Comparison of ENCODE assay signal across 22 cellular contexts in the genomic region with DNA sequence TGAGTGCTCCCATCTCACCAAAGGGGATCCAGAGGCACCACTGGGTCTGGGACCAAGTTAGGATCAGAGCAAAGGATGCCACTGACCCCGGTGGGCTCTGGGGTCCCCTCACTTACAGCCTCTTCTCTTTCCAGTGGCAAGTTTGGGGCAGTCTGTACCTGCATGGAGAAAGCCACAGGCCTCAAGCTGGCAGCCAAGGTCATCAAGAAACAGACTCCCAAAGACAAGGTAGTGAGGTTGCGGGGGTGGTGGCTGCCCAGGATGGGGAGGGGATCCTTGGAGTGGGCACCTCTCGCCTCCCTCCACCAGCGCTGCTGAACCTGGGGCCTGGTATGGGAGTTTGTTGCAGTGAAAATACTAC. TPM values are rescaled to one million over a fixed set of nuclear protein-coding genes. Genes with fewer than 3 reads are reported as not detected.
"Had no signal": no experiment of that assay in that cellular context is flagged by ENCODE, and none has a peak within 500 bp of the region (broad histone marks: within the 10 kb centered on the region; RNA-seq: fewer than 3 reads in every experiment).

No MANE protein-coding gene starts in this region.

- H3K36me3 Mint-ChIP-seq: activated naive CD4-positive, alpha-beta T cell treated with anti-CD3 and anti-CD28 coated beads, Interleukin-2, amount 10 ng/mL, durations not matched to agents 7 days and 5 days; natural killer cell treated with Interleukin-12 subunit alpha and Interleukin-12 subunit beta and Interleukin-15 and Interleukin-18, amount 100 ng/mL, for 72 hours had no signal

- H3K9me3 ChIP-seq: esophagus muscularis mucosa, right atrium auricular region, tibial nerve, uterus had no signal

- H3K4me1 ChIP-seq: uterus had no signal

- H3K27ac Mint-ChIP-seq: activated CD4-positive, alpha-beta T cell treated with anti-CD3 and anti-CD28 coated beads, Interleukin-2, amount 10 ng/mL, durations not matched to agents 24 days and 14 days; activated naive CD4-positive, alpha-beta T cell treated with anti-CD3 and anti-CD28 coated beads, Interleukin-2, amount 10 ng/mL, durations not matched to agents 7 days and 5 days; activated naive CD8-positive, alpha-beta T cell treated with anti-CD3 and anti-CD28 coated beads, Interleukin-2, amount 50 U/mL, for 24 hours; natural killer cell treated with Interleukin-12 subunit alpha and Interleukin-12 subunit beta and Interleukin-15 and Interleukin-18, amount 100 ng/mL, for 72 hours had no signal

- H3K36me3 ChIP-seq: esophagus muscularis mucosa, right atrium auricular region, tibial nerve, uterus had no signal

- H3K27me3 ChIP-seq: esophagus muscularis mucosa, right atrium auricular region, tibial nerve, uterus had no signal

- FAIRE-seq: islet of Langerhans had no signal

- H3K4me3 ChIP-seq: esophagus muscularis mucosa, right atrium auricular region, skin epidermis, tibial nerve, uterus had no signal

- H3K9me3 Mint-ChIP-seq: activated CD4-positive, alpha-beta T cell treated with anti-CD3 and anti-CD28 coated beads, Interleukin-2, amount 10 ng/mL, durations not matched to agents 24 days and 14 days; activated naive CD4-positive, alpha-beta T cell treated with anti-CD3 and anti-CD28 coated beads, Interleukin-2, amount 10 ng/mL, durations not matched to agents 7 days and 5 days; activated naive CD8-positive, alpha-beta T cell treated with anti-CD3 and anti-CD28 coated beads, Interleukin-2, amount 50 U/mL, for 24 hours; natural killer cell treated with Interleukin-12 subunit alpha and Interleukin-12 subunit beta and Interleukin-15 and Interleukin-18, amount 100 ng/mL, for 72 hours had no signal

- H3K27ac ChIP-seq: esophagus muscularis mucosa, right atrium auricular region, skin epidermis, tibial nerve, uterus had no signal

- DNase-seq: activated CD8-positive, alpha-beta memory T cell treated with anti-CD3 and anti-CD28 coated beads for 24 hours; activated CD8-positive, alpha-beta memory T cell treated with anti-CD3 and anti-CD28 coated beads, Interleukin-2, amount 50 U/mL, for 48 hours; activated effector memory CD4-positive, alpha-beta T cell treated with Interleukin-2 at 50 U/mL for 16 hours; activated naive CD4-positive, alpha-beta T cell treated with anti-CD3 and anti-CD28 coated beads, Interleukin-2, amount 10 ng/mL, durations not matched to agents 7 days and 5 days; activated naive CD8-positive, alpha-beta T cell treated with anti-CD3 and anti-CD28 coated beads, Interleukin-2, amount 50 U/mL, for 24 hours; activated T-cell treated with anti-CD3 and anti-CD28 coated beads, Interleukin-2, amount 50 U/mL, for 48 hours; anterior cingulate cortex; cortex of kidney; hippocampal formation; left cardiac atrium; stimulated activated naive CD8-positive, alpha-beta T cell treated with anti-CD3 and anti-CD28 coated beads, Interleukin-15, Interleukin-2, amounts not matched to agents 100 U/mL and 50 U/mL, for 24 hours; substantia nigra; T-helper 1 cell; T1000; uterus had no signal

- H3K4me1 Mint-ChIP-seq: activated naive CD8-positive, alpha-beta T cell treated with anti-CD3 and anti-CD28 coated beads, Interleukin-2, amount 50 U/mL, for 24 hours had no signal

- ATAC-seq: activated naive CD8-positive, alpha-beta T cell treated with anti-CD3 and anti-CD28 coated beads, Interleukin-2, amount 50 U/mL, for 24 hours; left cardiac atrium; natural killer cell treated with Interleukin-12 subunit alpha and Interleukin-12 subunit beta and Interleukin-15 and Interleukin-18, amount 100 ng/mL, for 72 hours; stimulated activated naive CD8-positive, alpha-beta T cell treated with anti-CD3 and anti-CD28 coated beads, Interleukin-15, Interleukin-2, amounts not matched to agents 100 U/mL and 50 U/mL, for 24 hours had no signal

- H3K4me3 Mint-ChIP-seq: activated CD4-positive, alpha-beta T cell treated with anti-CD3 and anti-CD28 coated beads, Interleukin-2, amount 10 ng/mL, durations not matched to agents 24 days and 14 days; activated naive CD4-positive, alpha-beta T cell treated with anti-CD3 and anti-CD28 coated beads, Interleukin-2, amount 10 ng/mL, durations not matched to agents 7 days and 5 days; activated naive CD8-positive, alpha-beta T cell treated with anti-CD3 and anti-CD28 coated beads, Interleukin-2, amount 50 U/mL, for 24 hours; natural killer cell treated with Interleukin-12 subunit alpha and Interleukin-12 subunit beta and Interleukin-15 and Interleukin-18, amount 100 ng/mL, for 72 hours had no signal

RNA-seq across cellular contexts. Expression of gene FOXS1, which starts 21.3 kb away (rescaled TPM):
- total RNA-seq: activated CD4-positive, alpha-beta T cell treated with anti-CD3 and anti-CD28 coated beads, Interleukin-2, amount 10 ng/mL, durations not matched to agents 24 days and 14 days; natural killer cell treated with Interleukin-12 subunit alpha and Interleukin-12 subunit beta and Interleukin-15 and Interleukin-18, amount 100 ng/mL, for 72 hours had no signal

RNA-seq across cellular contexts. Expression of gene DUSP15, which starts 46.2 kb away (rescaled TPM):
- total RNA-seq: activated CD4-positive, alpha-beta T cell treated with anti-CD3 and anti-CD28 coated beads, Interleukin-2, amount 10 ng/mL, durations not matched to agents 24 days and 14 days; natural killer cell treated with Interleukin-12 subunit alpha and Interleukin-12 subunit beta and Interleukin-15 and Interleukin-18, amount 100 ng/mL, for 72 hours had no signal

RNA-seq across cellular contexts. Expression of gene TTLL9, which starts 46.3 kb away (rescaled TPM):
- total RNA-seq: activated CD4-positive, alpha-beta T cell treated with anti-CD3 and anti-CD28 coated beads, Interleukin-2, amount 10 ng/mL, durations not matched to agents 24 days and 14 days; natural killer cell treated with Interleukin-12 subunit alpha and Interleukin-12 subunit beta and Interleukin-15 and Interleukin-18, amount 100 ng/mL, for 72 hours; right atrium auricular region had no signal
